ENCODE assay signal across 9 cellular contexts in the genomic region with DNA sequence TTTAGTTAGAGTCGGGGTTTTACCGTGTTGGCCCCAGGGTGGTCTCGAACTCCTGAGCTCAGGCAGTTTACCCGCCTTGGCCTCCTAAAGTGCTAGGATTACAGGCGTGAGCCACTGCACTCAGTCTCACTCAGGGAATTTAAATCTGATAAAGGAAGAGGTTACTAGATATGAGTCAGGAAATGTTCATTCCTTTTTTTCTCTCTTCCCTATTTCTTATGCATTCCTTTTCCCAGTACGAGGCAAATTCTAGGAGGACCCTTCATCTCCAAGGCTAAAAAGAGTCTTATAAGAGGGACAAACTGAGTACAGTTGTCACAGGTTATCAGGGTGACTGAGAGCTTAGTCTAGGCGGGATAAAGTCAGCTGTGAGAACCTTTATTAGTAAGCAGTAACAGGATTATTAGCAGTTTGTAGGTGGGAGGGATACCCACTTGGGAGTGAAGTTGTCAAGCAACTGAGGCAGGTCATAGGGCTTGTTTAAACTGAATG. TPM values are rescaled to one million over a fixed set of nuclear protein-coding genes. Genes with fewer than 3 reads are reported as not detected.
A peak's percentile ranks its signal among the peaks of the same experiment; 100 is the strongest.
DNase-seq lines count a peak whose midpoint lies in the region; TF ChIP-seq lines count a peak whose summit lies in the region.
"Had no signal": no experiment of that assay in that cellular context is flagged by ENCODE, and none has a peak within 500 bp of the region (broad histone marks: within the 10 kb centered on the region; RNA-seq: fewer than 3 reads in every experiment).

No MANE protein-coding gene starts in this region.

- peaks cover 48 to 66% (median 66%) of the 10 kb centered on the region in 3 donors for H3K4me1 Mint-ChIP-seq in CD8-positive, alpha-beta memory T cell

- TF ChIP-seq CTCF in esophagus squamous epithelium (IDR thresholded peaks at IDR 0.05) (no peak), prostate gland (IDR thresholded peaks at IDR 0.05) (no peak)

- H3K9me3 ChIP-seq in CD8-positive, alpha-beta memory T cell (ENCODE audit: low read length) = no peaks in the 10 kb centered on the region
- H3K9me3 ChIP-seq in esophagus squamous epithelium (no peaks in the 10 kb centered on the region), prostate gland (no peaks in the 10 kb centered on the region)

- no peak for TF ChIP-seq POLR2A in esophagus squamous epithelium (IDR thresholded peaks at IDR 0.05)
- TF ChIP-seq POLR2A in prostate gland (IDR thresholded peaks at IDR 0.05) = no peak

- H3K27me3 ChIP-seq in CD8-positive, alpha-beta memory T cell (ENCODE audit: insufficient read depth, low read length, poor library complexity, severe bottlenecking) = no peaks in the 10 kb centered on the region
- H3K27me3 ChIP-seq in esophagus squamous epithelium (no peaks in the 10 kb centered on the region), prostate gland (replicated peaks; ENCODE audit: insufficient read depth) (no peaks in the 10 kb centered on the region)

- intact Hi-C loops in esophagus squamous epithelium (cut with DNase I) = no loop called here
- intact Hi-C loops in prostate gland (cut with DNase I) = no loop called here

- CTCF ChIA-PET in CD8-positive, alpha-beta memory T cell (lab: Charles Lee) = interaction anchor here (1.2 to 5.1 kb wide), 4 partner anchors 8 to 45 kb away, joined by 5 to 46 read pairs (median 14); a partner anchor contains a TSS

- POLR2A ChIA-PET in CD8-positive, alpha-beta memory T cell (lab: Charles Lee) = no interaction called here

- peaks cover 0 to 4% (median 0%) of the 10 kb centered on the region in 5 donors for H3K9me3 Mint-ChIP-seq in CD8-positive, alpha-beta memory T cell

- H3K4me3 ChIP-seq in CD8-positive, alpha-beta memory T cell (ENCODE audit: low read length) = no peak overlapping the region
- H3K4me3 ChIP-seq in esophagus squamous epithelium (no peak overlapping the region), prostate gland (no peak overlapping the region)

- no peaks in the 10 kb centered on the region for H3K36me3 ChIP-seq in CD8-positive, alpha-beta memory T cell (ENCODE audit: insufficient read depth, low read length)
- H3K36me3 ChIP-seq in esophagus squamous epithelium (no peaks in the 10 kb centered on the region), prostate gland (no peaks in the 10 kb centered on the region)

- peaks cover 35% of the 10 kb centered on the region for H3K4me1 ChIP-seq in CD8-positive, alpha-beta memory T cell (ENCODE audit: insufficient read depth, low read length)
- H3K4me1 ChIP-seq in esophagus squamous epithelium (peaks cover 14 to 66% (median 35%) of the 10 kb centered on the region in 3 donors), prostate gland (replicated peaks) (no peaks in the 10 kb centered on the region)

- H3K36me3 Mint-ChIP-seq in CD8-positive, alpha-beta memory T cell = peaks cover 0 to 16% (median 8%) of the 10 kb centered on the region in 3 donors

- peak overlapping the region in 3 of 7 donors; percentile 12 to 75 (median 13) for H3K4me3 Mint-ChIP-seq in CD8-positive, alpha-beta memory T cell

- H3K27me3 Mint-ChIP-seq in CD8-positive, alpha-beta memory T cell = no peaks in the 10 kb centered on the region

- 67 to 72% methylated on average over 7 of the region's 7 CpGs for WGBS in esophagus squamous epithelium, 2 donors
- WGBS in prostate gland = 70% methylated on average over 7 of the region's 7 CpGs

- no peak overlapping the region for H3K27ac ChIP-seq in CD8-positive, alpha-beta memory T cell (ENCODE audit: low read depth, low read length)
- peak overlapping the region; percentile 56 to 74 (median 71) for H3K27ac ChIP-seq in esophagus squamous epithelium
- H3K27ac ChIP-seq in prostate gland = peak overlapping the region; percentile 48 to 59

- H3K27ac Mint-ChIP-seq in CD8-positive, alpha-beta memory T cell = peak overlapping the region; percentile 35 to 96 (median 80)

- no peak for DNase-seq in CD8-positive, alpha-beta memory T cell
- DNase-seq in RPMI7951 (ENCODE audit: low read depth) (peak; percentile 64), esophagus squamous epithelium (lab: John Stamatoyannopoulos, UW) (no peak), prostate gland (ENCODE audit: low spot score) (no peak), dermis blood vessel endothelial cell (no peak), T1000 (lab: John Stamatoyannopoulos, UW) (no peak), NCI-H526 treated with DMSO at 0.1 percent for 48 hours (lab: John Stamatoyannopoulos, UW) (no peak), NCI-H1105 (lab: John Stamatoyannopoulos, UW) (no peak)
- DNase-seq: effector memory CD4-positive, alpha-beta T cell had no signal

RNA-seq across cellular contexts. Expression of a gene that starts 9.1 kb away (rescaled TPM):
- total RNA-seq in CD8-positive, alpha-beta memory T cell = 100 to 1,000 TPM; 151 to 154 TPM
- polyA plus RNA-seq in CD8-positive, alpha-beta memory T cell = 87.6 TPM
- 82.3 and 88.4 TPM in 2 replicates for total RNA-seq in RPMI7951 (2014; rRNA removed; shearing (Covaris generic))
- total RNA-seq in esophagus squamous epithelium (100 to 1,000 TPM in 2 of 4 donors, 10 to 100 TPM in 2; 82.1 to 247 (median 154) TPM), prostate gland (100 to 1,000 TPM; 154 to 355 TPM), dermis blood vessel endothelial cell (653 and 751 TPM in 2 replicates)
